1 cellular context compared by ENCODE assay signal in genomic region chr3:52159503-52159902, GRCh38.
TF ChIP-seq lines count a peak whose summit lies in the region.

No MANE protein-coding gene starts in this region.

TF ChIP-seq in WTC11, 78 proteins besides CTCF, POLR2A, EP300 and RAD21 (continued from another document):
- TF ChIP-seq E2F1 (CRISPR knock-in tag; IDR thresholded peaks at IDR 0.05) = no peak
- TF ChIP-seq HMGXB4 (CRISPR knock-in tag; IDR thresholded peaks at IDR 0.05) = no peak
